Comparison of ENCODE assay signal across 9 cellular contexts in genomic region chr17:56779306-56779705, GRCh38. TPM values are rescaled to one million over a fixed set of nuclear protein-coding genes. Genes with fewer than 3 reads are reported as not detected.
DNase-seq lines count a peak whose midpoint lies in the region; ATAC-seq, FAIRE-seq and TF ChIP-seq lines count a peak whose summit lies in the region.
"Had no signal": no experiment of that assay in that cellular context is flagged by ENCODE, and none has a peak within 500 bp of the region (broad histone marks: within the 10 kb centered on the region; RNA-seq: fewer than 3 reads in every experiment).

No MANE protein-coding gene starts in this region.

- H2AFZ ChIP-seq in MM.1S (ENCODE audit: low read length) (peak overlapping the region; percentile 90), astrocyte (ENCODE audit: low read depth, low read length) (no peak overlapping the region), neural progenitor cell (replicated peaks) (no peak overlapping the region)

- no peaks in the 10 kb centered on the region for H3K9me2 ChIP-seq in MM.1S (replicated peaks; ENCODE audit: insufficient read depth, low read length)

- H4K20me1 ChIP-seq in MM.1S (ENCODE audit: insufficient read depth, low read length) (no peaks in the 10 kb centered on the region), astrocyte (ENCODE audit: insufficient read depth, low read length) (no peaks in the 10 kb centered on the region), neural progenitor cell (ENCODE audit: low read depth) (no peaks in the 10 kb centered on the region)

- peaks cover 30% of the 10 kb centered on the region for H3K4me1 ChIP-seq in MM.1S (ENCODE audit: low read length)
- peaks cover 8% of the 10 kb centered on the region for H3K4me1 ChIP-seq in astrocyte (ENCODE audit: insufficient read depth, low read length)
- H3K4me1 ChIP-seq in neural progenitor cell = no peaks in the 10 kb centered on the region

- H3K27ac Mint-ChIP-seq in astrocyte (ENCODE audit: unreplicated experiment) (no peak overlapping the region), neural progenitor cell (no peak overlapping the region), CD14-positive monocyte (no peak overlapping the region)

- peaks cover 8% of the 10 kb centered on the region for H3F3A ChIP-seq in MM.1S (ENCODE audit: insufficient read depth, low read length)
- no peaks in the 10 kb centered on the region for H3F3A ChIP-seq in neural progenitor cell (ENCODE audit: low read depth)

- DNase-seq in EH (ENCODE audit: low read depth) (peak; percentile 6), MM.1S (no peak), astrocyte (ENCODE audit: low read depth) (no peak), neural progenitor cell (ENCODE audit: low spot score) (no peak), CD14-positive monocyte (ENCODE audit: low spot score) (no peak)
- no peak for DNase-seq in NK-92 treated with Interleukin-12 subunit alpha and Interleukin-12 subunit beta, amount 100 ng/mL, for 24 hours (lab: John Stamatoyannopoulos, UW)
- DNase-seq: left ventricle myocardium inferior, right cardiac atrium had no signal

- peak overlapping the region; percentile 50 for H3K9ac ChIP-seq in MM.1S (ENCODE audit: low read length)
- H3K9ac ChIP-seq in astrocyte (ENCODE audit: low read length) = no peak overlapping the region
- H3K9ac ChIP-seq in neural progenitor cell = no peak overlapping the region

- H3K27ac ChIP-seq in MM.1S (ENCODE audit: low read length) = peak overlapping the region; percentile 76
- no peak overlapping the region for H3K27ac ChIP-seq in astrocyte (ENCODE audit: low read depth, low read length)
- H3K27ac ChIP-seq in neural progenitor cell = no peak overlapping the region
- H3K27ac ChIP-seq: left ventricle myocardium inferior had no signal

- FAIRE-seq in astrocyte (lab: Jason Lieb, UNC) = no peak

- H3K9me3 ChIP-seq in MM.1S (replicated peaks; ENCODE audit: insufficient read depth, low read length) (no peaks in the 10 kb centered on the region), astrocyte (ENCODE audit: insufficient read depth, low read depth, low read length) (no peaks in the 10 kb centered on the region), neural progenitor cell (ENCODE audit: low read depth) (no peaks in the 10 kb centered on the region)
- H3K9me3 ChIP-seq: left ventricle myocardium inferior had no signal

- ATAC-seq in GM19463 (IDR thresholded peaks at IDR 0.05; ENCODE audit: unreplicated experiment) = no peak

- H3K9me3 Mint-ChIP-seq in astrocyte (ENCODE audit: unreplicated experiment) (no peaks in the 10 kb centered on the region), neural progenitor cell (no peaks in the 10 kb centered on the region), CD14-positive monocyte (peaks cover 0 to 4% (median 0%) of the 10 kb centered on the region in 7 donors)

- peaks cover 4% of the 10 kb centered on the region for H3K27me3 Mint-ChIP-seq in astrocyte (ENCODE audit: low read depth, unreplicated experiment)
- peaks cover 19% of the 10 kb centered on the region for H3K27me3 Mint-ChIP-seq in neural progenitor cell (ENCODE audit: insufficient read depth, low read depth)
- H3K27me3 Mint-ChIP-seq in CD14-positive monocyte (ENCODE audit: low read depth in 3 of 3) = peaks cover 15 to 28% (median 24%) of the 10 kb centered on the region in 3 donors

- H3K79me2 ChIP-seq in MM.1S (ENCODE audit: low read length) (no peaks in the 10 kb centered on the region), astrocyte (ENCODE audit: insufficient read depth, low read length) (no peaks in the 10 kb centered on the region), neural progenitor cell (ENCODE audit: low read depth) (no peaks in the 10 kb centered on the region)

- H3K36me3 ChIP-seq in MM.1S (replicated peaks; ENCODE audit: insufficient read depth, low read length) (no peaks in the 10 kb centered on the region), astrocyte (ENCODE audit: insufficient read depth, low read length) (no peaks in the 10 kb centered on the region), neural progenitor cell (no peaks in the 10 kb centered on the region)
- H3K36me3 ChIP-seq: left ventricle myocardium inferior had no signal

- H3K4me3 Mint-ChIP-seq in astrocyte (ENCODE audit: unreplicated experiment) = peak overlapping the region; percentile 83
- H3K4me3 Mint-ChIP-seq in neural progenitor cell = peak overlapping the region; percentile 27
- peak overlapping the region in 1 of 2 donors; percentile 91 for H3K4me3 Mint-ChIP-seq in CD14-positive monocyte

- H3K4me2 ChIP-seq in MM.1S (ENCODE audit: low read depth, low read length) (peak overlapping the region; percentile 86), astrocyte (ENCODE audit: low read length) (peak overlapping the region; percentile 85), neural progenitor cell (no peak overlapping the region)

- no peaks in the 10 kb centered on the region for H3K27me3 ChIP-seq in MM.1S (replicated peaks; ENCODE audit: insufficient read depth, low read length)
- peaks cover 16% of the 10 kb centered on the region for H3K27me3 ChIP-seq in astrocyte (ENCODE audit: insufficient read depth, low read length)
- peaks cover 50% of the 10 kb centered on the region for H3K27me3 ChIP-seq in neural progenitor cell

- H3K4me1 Mint-ChIP-seq in astrocyte (ENCODE audit: low read depth, unreplicated experiment) (peaks cover 11% of the 10 kb centered on the region), neural progenitor cell (peaks cover 17% of the 10 kb centered on the region), CD14-positive monocyte (peaks cover 32% of the 10 kb centered on the region)

- H3K36me3 Mint-ChIP-seq in astrocyte (ENCODE audit: low read depth, unreplicated experiment) (no peaks in the 10 kb centered on the region), neural progenitor cell (no peaks in the 10 kb centered on the region), CD14-positive monocyte (peaks cover 2% of the 10 kb centered on the region in 2 donors)

- H3K4me3 ChIP-seq in MM.1S (ENCODE audit: low read length) = peak overlapping the region; percentile 68
- H3K4me3 ChIP-seq in astrocyte (ENCODE audit: insufficient read depth, low read depth, low read length) = no peak overlapping the region
- no peak overlapping the region for H3K4me3 ChIP-seq in neural progenitor cell

- intact Hi-C loops in CD14-positive monocyte (cut with micrococcal nuclease) = no loop called here

- TF ChIP-seq CTCF in MM.1S (IDR thresholded peaks at IDR 0.05; ENCODE audit: low read length) (no peak), astrocyte (IDR thresholded peaks at IDR 0.05; ENCODE audit: insufficient read depth, low read depth, low read length) (no peak), neural progenitor cell (IDR thresholded peaks at IDR 0.05) (no peak), CD14-positive monocyte (IDR thresholded peaks at IDR 0.05) (no peak)

RNA-seq across cellular contexts. Expression of gene C17orf67, which starts 54.4 kb away (rescaled TPM):
- total RNA-seq in astrocyte = 2.2 and 2.8 TPM in 2 replicates
- 0.59 and 1.4 TPM in 2 replicates for total RNA-seq in neural progenitor cell (ENCODE audit: low replicate concordance)
- polyA plus RNA-seq in CD14-positive monocyte = under 1 TPM; 0.56 to 0.57 TPM

RNA-seq across cellular contexts. Expression of gene DGKE, which starts 54.6 kb away (rescaled TPM):
- 5.2 and 5.5 TPM in 2 replicates for total RNA-seq in astrocyte
- total RNA-seq in neural progenitor cell (ENCODE audit: low replicate concordance) = 4.5 and 7.5 TPM in 2 replicates
- polyA plus RNA-seq in CD14-positive monocyte = 1 to 10 TPM; 1.1 to 1.5 TPM
